20 cellular contexts compared by ENCODE assay signal in the genomic region with DNA sequence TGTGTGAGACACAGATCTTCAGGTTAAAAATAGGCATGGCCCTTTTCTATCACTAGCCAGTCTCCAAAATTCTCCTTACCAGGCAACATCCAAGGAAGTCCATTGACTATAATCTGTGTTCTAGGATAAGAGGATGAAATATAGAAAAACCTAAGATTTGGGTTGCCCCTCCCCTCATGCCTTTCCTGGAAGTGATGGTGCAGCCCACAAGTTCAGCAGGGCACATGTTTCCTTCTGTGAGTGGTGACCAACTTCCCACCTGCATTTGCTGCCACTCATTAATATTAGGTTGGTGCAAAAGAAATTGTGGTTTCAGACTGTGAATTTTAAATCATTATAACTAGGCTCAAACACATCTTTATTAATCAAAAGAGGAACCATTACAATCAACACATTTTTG.
"Had no signal": no experiment of that assay in that cellular context is flagged by ENCODE, and none has a peak within 500 bp of the region (broad histone marks: within the 10 kb centered on the region; RNA-seq: fewer than 3 reads in every experiment).

No MANE protein-coding gene starts in this region.

- DNase-seq: activated CD4-positive, CD25-positive, alpha-beta regulatory T cell treated with anti-CD3 and anti-CD28 coated beads, Interleukin-2, amount 50 U/mL, for 72 hours; activated T-cell treated with anti-CD3 and anti-CD28 coated beads, Interleukin-2, amount 50 U/mL, for 4 hours; aorta; brain microvascular endothelial cell; central memory CD4-positive, alpha-beta T cell; dorsolateral prefrontal cortex; foreskin fibroblast; left cardiac atrium; mesendoderm; naive thymus-derived CD8-positive, alpha-beta T cell; right lobe of liver; stimulated activated CD4-positive, alpha-beta T cell treated with anti-CD3 and anti-CD28 coated beads, Interleukin-4, amount 100 ng/mL, for 24 hours; stimulated activated naive CD4-positive, alpha-beta T cell treated with Interleukin-2 at 50 U/mL for 16 hours; thyroid gland had no signal

- H3K9me3 Mint-ChIP-seq: activated T-cell treated with anti-CD3 and anti-CD28 coated beads, Interleukin-2, amount 50 U/mL, for 4 hours; naive thymus-derived CD8-positive, alpha-beta T cell had no signal

- H3K4me2 ChIP-seq: smooth muscle cell had no signal

- H3K9me3 ChIP-seq: right lobe of liver, thyroid gland had no signal

- H3K9ac ChIP-seq: parathyroid adenoma had no signal

- FAIRE-seq: colon, islet of Langerhans had no signal

- H3K4me3 ChIP-seq: dorsolateral prefrontal cortex, right lobe of liver, smooth muscle cell, thyroid gland had no signal

- H3K79me2 ChIP-seq: parathyroid adenoma had no signal

- H2AFZ ChIP-seq: parathyroid adenoma had no signal

- H3K4me3 Mint-ChIP-seq: activated T-cell treated with anti-CD3 and anti-CD28 coated beads, Interleukin-2, amount 50 U/mL, for 4 hours; naive thymus-derived CD8-positive, alpha-beta T cell had no signal

- H3K36me3 Mint-ChIP-seq: naive thymus-derived CD8-positive, alpha-beta T cell had no signal

- H3K27ac ChIP-seq: brain microvascular endothelial cell, dorsolateral prefrontal cortex, epithelial cell of prostate, parathyroid adenoma, right lobe of liver, thyroid gland, VCaP had no signal

- H3K4me1 Mint-ChIP-seq: naive thymus-derived CD8-positive, alpha-beta T cell had no signal

- H3K27me3 ChIP-seq: brain microvascular endothelial cell, dorsolateral prefrontal cortex, right lobe of liver, thyroid gland had no signal

- H3K4me1 ChIP-seq: right lobe of liver, thyroid gland had no signal

- H3K27ac Mint-ChIP-seq: naive thymus-derived CD8-positive, alpha-beta T cell had no signal

- H3K36me3 ChIP-seq: brain microvascular endothelial cell, right lobe of liver, thyroid gland had no signal

- ATAC-seq: left cardiac atrium; naive thymus-derived CD8-positive, alpha-beta T cell; right lobe of liver had no signal
